ENCODE assay signal across 21 cellular contexts in the genomic region with DNA sequence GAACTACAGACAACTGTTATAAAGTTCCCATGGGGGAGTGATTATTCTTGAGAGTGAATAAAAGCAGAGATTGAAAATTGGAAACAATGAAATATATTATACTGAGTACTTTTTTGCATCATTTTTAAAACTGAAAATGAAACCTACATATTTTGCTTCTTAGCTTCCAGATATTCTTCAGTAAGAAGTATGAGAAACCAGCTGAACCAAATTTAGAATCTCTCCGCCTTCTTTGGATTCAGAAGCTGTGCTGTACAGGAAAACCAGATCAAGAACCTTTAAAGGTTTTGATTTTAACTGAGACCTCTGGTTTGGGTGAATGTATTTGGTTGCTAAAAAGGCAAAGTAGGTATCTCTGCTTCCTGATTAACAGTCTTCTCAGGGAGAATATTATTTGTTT.
DNase-seq lines count a peak whose midpoint lies in the region; ATAC-seq and TF ChIP-seq lines count a peak whose summit lies in the region.
"Had no signal": no experiment of that assay in that cellular context is flagged by ENCODE, and none has a peak within 500 bp of the region (broad histone marks: within the 10 kb centered on the region; RNA-seq: fewer than 3 reads in every experiment).

No MANE protein-coding gene starts in this region.

- H3K9me3 Mint-ChIP-seq in neural progenitor cell, result no peaks in the 10 kb centered on the region
- peaks cover 12% of the 10 kb centered on the region for H3K9me3 Mint-ChIP-seq in WTC11
- H3K9me3 Mint-ChIP-seq: memory B cell had no signal

- H3K4me1 Mint-ChIP-seq in neural progenitor cell (no peaks in the 10 kb centered on the region), WTC11 (no peaks in the 10 kb centered on the region)

- no peaks in the 10 kb centered on the region for H4K20me1 ChIP-seq in neural progenitor cell (ENCODE audit: low read depth)

- CTCF ChIA-PET in WTC11 (lab: Charles Lee), result no interaction called here

- H3K4me3 Mint-ChIP-seq in neural progenitor cell (no peak overlapping the region), WTC11 (no peak overlapping the region)
- H3K4me3 Mint-ChIP-seq: activated CD8-positive, alpha-beta memory T cell treated with anti-CD3 and anti-CD28 coated beads, Interleukin-2, amount 10 ng/mL, durations not matched to agents 7 days and 5 days; memory B cell; nephron progenitor cell had no signal

- H3K4me1 ChIP-seq in heart right ventricle, result peaks cover 0 to 42% (median 19%) of the 10 kb centered on the region in 9 donors
- H3K4me1 ChIP-seq in ascending aorta, result peaks cover 0 to 8% of the 10 kb centered on the region in 2 donors
- peaks cover 0 to 6% of the 10 kb centered on the region in 2 donors for H3K4me1 ChIP-seq in muscle layer of duodenum (ENCODE audit: control insufficient read depth in 1 of 2, insufficient read depth in 2 of 2, low read length in 2 of 2)
- no peaks in the 10 kb centered on the region for H3K4me1 ChIP-seq in neural progenitor cell
- H3K4me1 ChIP-seq in body of pancreas, result no peaks in the 10 kb centered on the region
- H3K4me1 ChIP-seq: vagina had no signal

- H3K27ac Mint-ChIP-seq in neural progenitor cell, result no peak overlapping the region
- no peak overlapping the region for H3K27ac Mint-ChIP-seq in WTC11
- H3K27ac Mint-ChIP-seq: activated CD8-positive, alpha-beta memory T cell treated with anti-CD3 and anti-CD28 coated beads, Interleukin-2, amount 10 ng/mL, durations not matched to agents 7 days and 5 days; memory B cell; nephron progenitor cell had no signal

- H3K36me3 Mint-ChIP-seq in neural progenitor cell (no peaks in the 10 kb centered on the region), WTC11 (no peaks in the 10 kb centered on the region)
- H3K36me3 Mint-ChIP-seq: activated CD8-positive, alpha-beta memory T cell treated with anti-CD3 and anti-CD28 coated beads, Interleukin-2, amount 10 ng/mL, durations not matched to agents 7 days and 5 days; memory B cell had no signal

- H3K4me2 ChIP-seq in neural progenitor cell, result no peak overlapping the region

- no peak for DNase-seq in heart right ventricle
- DNase-seq in left cardiac atrium, result no peak
- no peak for DNase-seq in ascending aorta (ENCODE audit: low spot score in 2 of 2)
- DNase-seq in neural progenitor cell (ENCODE audit: low spot score), result no peak
- DNase-seq in WTC11 (ENCODE audit: low spot score), result no peak
- no peak for DNase-seq in body of pancreas
- no peak for DNase-seq in DMS153 (lab: John Stamatoyannopoulos, UW)
- DNase-seq: activated CD8-positive, alpha-beta memory T cell treated with anti-CD3 and anti-CD28 coated beads, Interleukin-2, amount 10 ng/mL, durations not matched to agents 7 days and 5 days; activated gamma-delta T cell; COR-L47; NCI-H146; NCI-H82; nephron progenitor cell; retina; stimulated activated naive CD4-positive, alpha-beta T cell had no signal

- TF ChIP-seq POLR2A in body of pancreas (IDR thresholded peaks at IDR 0.05), result no peak

- WGBS in heart right ventricle, 2 donors, result 26 to 34% methylated on average over 1 of the region's 1 CpG
- 73 to 76% methylated on average over 1 of the region's 1 CpG for WGBS in body of pancreas, 2 donors

- H3K79me2 ChIP-seq in neural progenitor cell (ENCODE audit: low read depth), result no peaks in the 10 kb centered on the region

- H3K27me3 Mint-ChIP-seq in neural progenitor cell (ENCODE audit: insufficient read depth, low read depth) (no peaks in the 10 kb centered on the region), WTC11 (ENCODE audit: low read depth) (no peaks in the 10 kb centered on the region)
- H3K27me3 Mint-ChIP-seq: activated CD8-positive, alpha-beta memory T cell treated with anti-CD3 and anti-CD28 coated beads, Interleukin-2, amount 10 ng/mL, durations not matched to agents 7 days and 5 days; memory B cell had no signal

- ATAC-seq in heart right ventricle (no peak), left cardiac atrium (no peak), WTC11 (no peak), body of pancreas (no peak)
- ATAC-seq: activated CD8-positive, alpha-beta memory T cell treated with anti-CD3 and anti-CD28 coated beads, Interleukin-2, amount 10 ng/mL, durations not matched to agents 7 days and 5 days; HCT116 had no signal

- H3K4me3 ChIP-seq in heart right ventricle (no peak overlapping the region), ascending aorta (peak overlapping the region in 1 of 2 donors; percentile 63), muscle layer of duodenum (ENCODE audit: low read depth in 1 of 2, low read length in 2 of 2) (no peak overlapping the region), neural progenitor cell (no peak overlapping the region), body of pancreas (no peak overlapping the region)
- H3K4me3 ChIP-seq: SK-N-MC, vagina had no signal

- H3K36me3 ChIP-seq in heart right ventricle (no peaks in the 10 kb centered on the region), ascending aorta (no peaks in the 10 kb centered on the region), muscle layer of duodenum (ENCODE audit: control insufficient read depth in 1 of 2, insufficient read depth in 2 of 2, low read length in 2 of 2) (no peaks in the 10 kb centered on the region), neural progenitor cell (no peaks in the 10 kb centered on the region), body of pancreas (replicated peaks in 1 of 2; ENCODE audit: insufficient read depth in 1 of 2, low read depth in 2 of 2) (no peaks in the 10 kb centered on the region)
- H3K36me3 ChIP-seq: vagina had no signal

- H3K27ac ChIP-seq in heart right ventricle (peak overlapping the region in 7 of 10 donors; percentile 5 to 75 (median 62)), ascending aorta (peak overlapping the region; percentile 63 to 85), muscle layer of duodenum (ENCODE audit: low read length) (peak overlapping the region; percentile 46), neural progenitor cell (no peak overlapping the region), body of pancreas (no peak overlapping the region)
- H3K27ac ChIP-seq: SK-N-MC, vagina, VCaP had no signal

- POLR2A ChIA-PET in WTC11 (lab: Charles Lee), result no interaction called here

- H3K9me3 ChIP-seq in heart right ventricle, result no peaks in the 10 kb centered on the region
- H3K9me3 ChIP-seq in ascending aorta, result no peaks in the 10 kb centered on the region
- no peaks in the 10 kb centered on the region for H3K9me3 ChIP-seq in muscle layer of duodenum (ENCODE audit: control insufficient read depth in 1 of 2, low read length in 2 of 2)
- no peaks in the 10 kb centered on the region for H3K9me3 ChIP-seq in neural progenitor cell (ENCODE audit: low read depth)
- H3K9me3 ChIP-seq in body of pancreas, result no peaks in the 10 kb centered on the region
- H3K9me3 ChIP-seq: vagina had no signal

- H3F3A ChIP-seq in neural progenitor cell (ENCODE audit: low read depth), result no peaks in the 10 kb centered on the region

- H2AFZ ChIP-seq in neural progenitor cell (replicated peaks), result no peak overlapping the region

- no peak overlapping the region for H3K9ac ChIP-seq in neural progenitor cell

- intact Hi-C loops in heart right ventricle (cut with DNase I) (no loop called here), left cardiac atrium (cut with DNase I) (no loop called here), ascending aorta (cut with DNase I) (loop anchor here (10.0 kb wide), 1 partner anchor 184 kb away; no protein-coding TSS in a partner anchor), body of pancreas (cut with DNase I) (no loop called here)

- H3K27me3 ChIP-seq in heart right ventricle (no peaks in the 10 kb centered on the region), ascending aorta (no peaks in the 10 kb centered on the region), muscle layer of duodenum (ENCODE audit: low read depth, low read length) (no peaks in the 10 kb centered on the region), neural progenitor cell (no peaks in the 10 kb centered on the region), body of pancreas (no peaks in the 10 kb centered on the region)
- H3K27me3 ChIP-seq: vagina had no signal

- no peak for TF ChIP-seq CTCF in heart right ventricle (IDR thresholded peaks at IDR 0.05)
- no peak for TF ChIP-seq CTCF in ascending aorta (IDR thresholded peaks at IDR 0.05)
- no peak for TF ChIP-seq CTCF in neural progenitor cell (IDR thresholded peaks at IDR 0.05)
- TF ChIP-seq CTCF in WTC11 (IDR thresholded peaks at IDR 0.05), result no peak
- no peak for TF ChIP-seq CTCF in body of pancreas (IDR thresholded peaks at IDR 0.05)

TF ChIP-seq in WTC11, 78 proteins besides CTCF, POLR2A, EP300 and RAD21 (continues in another document):
- TF ChIP-seq GRHL2 (CRISPR knock-in tag; IDR thresholded peaks at IDR 0.05; ENCODE audit: insufficient replicate concordance, severe bottlenecking) (no peak), SMAD4 (CRISPR knock-in tag; IDR thresholded peaks at IDR 0.05) (no peak)
- TF ChIP-seq, protein P1, sequence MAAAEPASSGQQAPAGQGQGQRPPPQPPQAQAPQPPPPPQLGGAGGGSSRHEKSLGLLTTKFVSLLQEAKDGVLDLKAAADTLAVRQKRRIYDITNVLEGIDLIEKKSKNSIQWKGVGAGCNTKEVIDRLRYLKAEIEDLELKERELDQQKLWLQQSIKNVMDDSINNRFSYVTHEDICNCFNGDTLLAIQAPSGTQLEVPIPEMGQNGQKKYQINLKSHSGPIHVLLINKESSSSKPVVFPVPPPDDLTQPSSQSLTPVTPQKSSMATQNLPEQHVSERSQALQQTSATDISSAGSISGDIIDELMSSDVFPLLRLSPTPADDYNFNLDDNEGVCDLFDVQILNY (CRISPR knock-in tag; IDR thresholded peaks at IDR 0.05), result no peak

Comparison
In these comparisons a context has a peak if more than half of its experiments do, and no peak if none do; other contexts are left out.
1. H3K27ac ChIP-seq: peak in heart right ventricle (7 of 10), ascending aorta (2 of 2) and muscle layer of duodenum (single experiment); none in neural progenitor cell (single experiment) and body of pancreas (0 of 4).